ENCODE assay signal across 9 cellular contexts in genomic region chr17:41547921-41548843, GRCh38. TPM values are rescaled to one million over a fixed set of nuclear protein-coding genes. Genes with fewer than 3 reads are reported as not detected.
DNase-seq lines count a peak whose midpoint lies in the region; ATAC-seq and TF ChIP-seq lines count a peak whose summit lies in the region.
"Had no signal": no experiment of that assay in that cellular context is flagged by ENCODE, and none has a peak within 500 bp of the region (broad histone marks: within the 10 kb centered on the region; RNA-seq: fewer than 3 reads in every experiment).

No MANE protein-coding gene starts in this region.

- H4K20me1 ChIP-seq in Karpas-422 (ENCODE audit: insufficient read depth, low read depth, low read length): peaks cover 3% of the 10 kb centered on the region; the same call in 1 of the 2 replicates

- no peak overlapping the region for H3K4me3 ChIP-seq in ACC112 (ENCODE audit: low read depth, low read length)
- H3K4me3 ChIP-seq in WI38 (ENCODE audit: low read depth, low read length): peak overlapping the region; percentile 24; the same call in 1 of the 2 replicates
- H3K4me3 ChIP-seq in coronary artery: peak overlapping the region; percentile 50
- H3K4me3 ChIP-seq in mucosa of rectum (ENCODE audit: low read length in 2 of 2): peak overlapping the region; percentile 19 to 50
- H3K4me3 ChIP-seq in Karpas-422 (ENCODE audit: low read length): no peak overlapping the region

- H3K4me1 ChIP-seq in ACC112 (ENCODE audit: control insufficient read depth, insufficient read depth, low read length, unreplicated experiment): peaks cover 29% of the 10 kb centered on the region
- peaks cover 36 to 45% of the 10 kb centered on the region in 2 donors for H3K4me1 ChIP-seq in mucosa of rectum (ENCODE audit: control insufficient read depth in 2 of 2, insufficient read depth in 2 of 2, low read length in 2 of 2)
- peaks cover 3% of the 10 kb centered on the region; the same call in 1 of the 2 replicates for H3K4me1 ChIP-seq in Karpas-422 (ENCODE audit: low read length)

- peak; percentile 20 for ATAC-seq in HG03432 (IDR thresholded peaks at IDR 0.05; ENCODE audit: unreplicated experiment)

- H3K9ac ChIP-seq in mucosa of rectum (ENCODE audit: low read depth in 1 of 2, low read length in 2 of 2) (peak overlapping the region; percentile 68 to 76), Karpas-422 (ENCODE audit: low read length) (no peak overlapping the region)

- TF ChIP-seq CTCF in WI38 (IDR thresholded peaks at IDR 0.05; ENCODE audit: low read depth, low read length): no peak
- no peak for TF ChIP-seq CTCF in coronary artery (IDR thresholded peaks at IDR 0.05)

- H3K27me3 ChIP-seq in ACC112 (ENCODE audit: insufficient read depth, low read length) (no peaks in the 10 kb centered on the region), mucosa of rectum (ENCODE audit: control insufficient read depth in 2 of 2, insufficient read depth in 2 of 2, low read length in 2 of 2) (no peaks in the 10 kb centered on the region), Karpas-422 (ENCODE audit: low read length) (no peaks in the 10 kb centered on the region)

- H3K36me3 ChIP-seq in ACC112 (ENCODE audit: insufficient read depth, low read length) (no peaks in the 10 kb centered on the region), mucosa of rectum (ENCODE audit: control insufficient read depth in 2 of 2, insufficient read depth in 2 of 2, low read length in 2 of 2) (no peaks in the 10 kb centered on the region), Karpas-422 (ENCODE audit: insufficient read depth, low read length) (no peaks in the 10 kb centered on the region)

- no peak overlapping the region for H3K4me2 ChIP-seq in Karpas-422 (ENCODE audit: low read depth, low read length, poor library complexity, severe bottlenecking)

- no peaks in the 10 kb centered on the region for H3K9me3 ChIP-seq in mucosa of rectum (ENCODE audit: control insufficient read depth in 2 of 2, low read length in 2 of 2)
- no peaks in the 10 kb centered on the region for H3K9me3 ChIP-seq in Karpas-422 (ENCODE audit: low read length)

- H3K79me2 ChIP-seq in ACC112 (ENCODE audit: control insufficient read depth, insufficient read depth, low read length, unreplicated experiment) (no peaks in the 10 kb centered on the region), Karpas-422 (ENCODE audit: low read length) (no peaks in the 10 kb centered on the region)

- H3K27ac ChIP-seq in ACC112 (ENCODE audit: low read depth, low read length) (peak overlapping the region; percentile 52), coronary artery (peak overlapping the region; percentile 37 to 81), mucosa of rectum (ENCODE audit: low read depth in 2 of 2, low read length in 2 of 2) (peak overlapping the region; percentile 92 to 93), Karpas-422 (ENCODE audit: low read length) (no peak overlapping the region)

- H2AFZ ChIP-seq in ACC112 (ENCODE audit: low read length, unreplicated experiment) (peak overlapping the region; percentile 34), Karpas-422 (ENCODE audit: low read length) (no peak overlapping the region)

- no peaks in the 10 kb centered on the region for H3K9me2 ChIP-seq in Karpas-422 (replicated peaks; ENCODE audit: insufficient read depth, low read length)

- DNase-seq in coronary artery (ENCODE audit: low spot score) (peak; percentile 82), ecto neural progenitor cell (ENCODE audit: low spot score) (no peak), Karpas-422 (no peak)
- DNase-seq in stimulated activated CD8-positive, alpha-beta memory T cell treated with anti-CD3 and anti-CD28 coated beads, Interleukin-4, amount 100 ng/mL, for 4 hours (ENCODE audit: low read depth in 2 of 2, low spot score in 1 of 2): peak; percentile 27 to 40

RNA-seq across cellular contexts. Expression of gene KRT19, which starts 20.1 kb away (rescaled TPM):
- not detected in 2 replicates for total RNA-seq in Karpas-422 (2014; rRNA removed; shearing (Covaris generic); ENCODE audit: low replicate concordance)

RNA-seq across cellular contexts. Expression of gene KRT9, which starts 23.7 kb away (rescaled TPM):
- total RNA-seq in Karpas-422 (2014; rRNA removed; shearing (Covaris generic); ENCODE audit: low replicate concordance): not detected in 2 replicates
- total RNA-seq: liver had no signal

RNA-seq across cellular contexts. Expression of gene KRT15, which starts 29.5 kb away (rescaled TPM):
- total RNA-seq in Karpas-422 (2014; rRNA removed; shearing (Covaris generic); ENCODE audit: low replicate concordance): not detected in 2 replicates
- total RNA-seq: liver had no signal

RNA-seq across cellular contexts. Expression of gene KRT14, which starts 38.5 kb away (rescaled TPM):
- not detected in 2 replicates for total RNA-seq in Karpas-422 (2014; rRNA removed; shearing (Covaris generic); ENCODE audit: low replicate concordance)
- total RNA-seq: liver had no signal

RNA-seq across cellular contexts. Expression of gene KRT13, which starts 42.8 kb away (rescaled TPM):
- total RNA-seq in Karpas-422 (2014; rRNA removed; shearing (Covaris generic); ENCODE audit: low replicate concordance): not detected in 2 replicates

Comparison
In these comparisons a context has a peak if more than half of its experiments do, and no peak if none do; other contexts are left out.
1. H3K4me3 ChIP-seq: peak in WI38 (single experiment), coronary artery (single experiment) and mucosa of rectum (2 of 2); none in ACC112 (single experiment) and Karpas-422 (single experiment).
2. DNase-seq: peak in coronary artery (single experiment) and stimulated activated CD8-positive, alpha-beta memory T cell treated with anti-CD3 and anti-CD28 coated beads, Interleukin-4, amount 100 ng/mL, for 4 hours (2 of 2); none in ecto neural progenitor cell (single experiment) and Karpas-422 (single experiment).